12 cellular contexts compared by ENCODE assay signal in the genomic region with DNA sequence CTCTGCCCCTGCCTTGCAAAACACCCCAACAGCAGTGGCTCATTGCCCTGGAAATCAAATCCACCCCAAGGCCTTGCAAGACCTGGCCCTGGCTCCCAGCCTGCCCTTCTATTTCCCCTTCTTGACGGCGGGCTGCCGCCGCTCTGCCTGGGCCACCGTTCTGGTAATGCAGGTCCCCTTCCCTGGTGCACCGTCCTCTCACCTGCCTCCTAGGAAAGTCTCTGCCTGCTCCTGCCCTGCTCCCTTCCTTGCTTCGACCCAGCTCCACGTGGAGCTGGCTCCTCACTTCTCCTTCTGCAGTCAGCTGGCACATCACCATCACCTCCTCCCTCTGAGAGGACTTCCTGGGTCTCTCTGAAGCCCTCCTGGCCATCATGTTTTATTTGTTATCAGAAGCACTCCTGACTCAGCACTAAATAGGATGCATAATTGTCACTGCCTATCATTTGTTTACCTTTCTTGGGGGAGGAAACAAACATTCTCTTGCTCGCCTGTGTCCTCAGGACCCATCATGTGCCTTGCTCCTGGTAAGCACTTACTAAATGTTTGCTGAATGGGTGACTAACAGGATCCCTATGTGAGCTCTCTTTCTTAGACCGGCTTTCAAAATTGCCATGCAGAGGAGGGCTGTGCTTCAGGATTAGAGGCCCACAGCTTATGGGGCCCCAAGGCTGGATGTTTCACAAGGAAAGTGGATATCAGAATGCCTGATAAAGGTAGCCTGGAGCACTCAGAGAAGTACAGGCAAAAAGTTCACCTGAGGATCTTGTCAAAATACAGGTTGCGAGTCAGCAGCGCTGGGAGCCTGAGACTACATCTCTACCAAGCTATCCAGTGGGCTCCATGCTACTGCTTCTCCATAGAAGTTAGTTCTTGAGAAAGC. TPM values are rescaled to one million over a fixed set of nuclear protein-coding genes. Genes with fewer than 3 reads are reported as not detected.
DNase-seq lines count a peak whose midpoint lies in the region; ATAC-seq and TF ChIP-seq lines count a peak whose summit lies in the region.
"Had no signal": no experiment of that assay in that cellular context is flagged by ENCODE, and none has a peak within 500 bp of the region (broad histone marks: within the 10 kb centered on the region; RNA-seq: fewer than 3 reads in every experiment).

No MANE protein-coding gene starts in this region.

- peak overlapping the region; percentile 5; the same call in 1 of the 2 replicates for H3K18ac ChIP-seq in IMR-90 (ENCODE audit: low read depth, low read length)

- H3K4me1 ChIP-seq in IMR-90 (ENCODE audit: control insufficient read depth, insufficient read depth, low read length) (peaks cover 13% of the 10 kb centered on the region), lower lobe of right lung (peaks cover 12% of the 10 kb centered on the region)

- H4K5ac ChIP-seq in IMR-90 (ENCODE audit: low read depth, low read length), result peak overlapping the region; percentile 24; the same call in 1 of the 2 replicates

- H3K4me3 ChIP-seq in IMR-90 (ENCODE audit: insufficient read depth, low read depth, low read length) (no peak overlapping the region), brain microvascular endothelial cell (ENCODE audit: low read depth, low read length) (no peak overlapping the region), lower lobe of right lung (no peak overlapping the region)

- TF ChIP-seq RAD21 in IMR-90 (IDR thresholded peaks at IDR 0.05; ENCODE audit: low read length), result no peak

- peak overlapping the region; percentile 76 for H2AK9ac ChIP-seq in IMR-90 (replicated peaks; ENCODE audit: low read depth, low read length, poor library complexity)

- no peaks in the 10 kb centered on the region for H3K79me1 ChIP-seq in IMR-90 (ENCODE audit: low read depth in 1 of 2, low read length in 2 of 2)

- POLR2A ChIA-PET in IMR-90 (lab: Charles Lee; ENCODE audit: unreplicated experiment), result no interaction called here

- CTCF ChIA-PET in IMR-90 (lab: Yijun Ruan, JAX), result interaction anchor here (0.6 to 1.9 kb wide), 4 partner anchors 11 to 354 kb away, joined by 3 to 9 read pairs (median 4); no protein-coding TSS in a partner anchor

- peak overlapping the region; percentile 76 for H3K4ac ChIP-seq in IMR-90 (ENCODE audit: low read depth, low read length)

- peak; percentile 81 for ATAC-seq in IMR-90 (ENCODE audit: low read depth)
- peak; percentile 50 to 80 for ATAC-seq in lower lobe of right lung
- no peak for ATAC-seq in HG03039 (IDR thresholded peaks at IDR 0.05; ENCODE audit: unreplicated experiment)
- ATAC-seq: activated CD8-positive, alpha-beta T cell treated with anti-CD3 and anti-CD28 coated beads for 36 hours had no signal

- no peak for TF ChIP-seq POLR2A in IMR-90 (IDR thresholded peaks at IDR 0.05; ENCODE audit: low read depth, low read length)

- H3K9me1 ChIP-seq in IMR-90 (ENCODE audit: insufficient read depth, low read length), result no peaks in the 10 kb centered on the region; the same call in 1 of the 2 replicates

- DNase-seq in DMS153 (lab: John Stamatoyannopoulos, UW) (peak; percentile 18), IMR-90 (peak; percentile 88), brain microvascular endothelial cell (peak; percentile 55), lower lobe of right lung (peak; percentile 49), UCSD-AML1 (lab: John Stamatoyannopoulos, UW; ENCODE audit: unreplicated experiment) (no peak), T-helper 1 cell (no peak), cerebellar cortex (ENCODE audit: low spot score) (no peak)
- DNase-seq: activated CD8-positive, alpha-beta T cell treated with anti-CD3 and anti-CD28 coated beads for 36 hours; cerebellar nuclear complex had no signal

- peak overlapping the region; percentile 46 for H2BK20ac ChIP-seq in IMR-90 (ENCODE audit: low read depth, low read length)

- H2BK120ac ChIP-seq in IMR-90 (ENCODE audit: low read depth, low read length), result peak overlapping the region; percentile 58

- H4K20me1 ChIP-seq in IMR-90 (ENCODE audit: insufficient read depth, low read length), result no peaks in the 10 kb centered on the region

- WGBS in IMR-90 (ENCODE audit: extremely low coverage in 2 of 2, insufficient read length in 1 of 2), 2 experiments, result 59% methylated on average over 7 of the region's 12 CpGs; no CpG with 5 or more reads in 1 of the 2 experiments

- no peaks in the 10 kb centered on the region for H3K36me3 ChIP-seq in IMR-90 (ENCODE audit: control insufficient read depth, insufficient read depth, low read length)
- no peaks in the 10 kb centered on the region for H3K36me3 ChIP-seq in brain microvascular endothelial cell (replicated peaks)
- H3K36me3 ChIP-seq in lower lobe of right lung, result no peaks in the 10 kb centered on the region

- H2BK5ac ChIP-seq in IMR-90 (ENCODE audit: low read depth, low read length, poor library complexity, severe bottlenecking), result peak overlapping the region; percentile 65

- dilution Hi-C loops in IMR-90 (cut with HindIII; ENCODE audit: low sequenced_read_pairs, unreplicated experiment), result no loop called here

- H3K14ac ChIP-seq in IMR-90 (replicated peaks; ENCODE audit: low read depth, low read length), result peak overlapping the region; percentile 23

- no peak overlapping the region for H3K9ac ChIP-seq in IMR-90 (ENCODE audit: low read depth, low read length)

- H3K27me3 ChIP-seq in IMR-90 (ENCODE audit: control insufficient read depth, insufficient read depth, low read length) (no peaks in the 10 kb centered on the region), brain microvascular endothelial cell (replicated peaks) (no peaks in the 10 kb centered on the region), lower lobe of right lung (ENCODE audit: low read depth) (no peaks in the 10 kb centered on the region)

- peak overlapping the region in 1 of 2 experiments; percentile 61; a peak in 1 of 4 replicates for H4K8ac ChIP-seq in IMR-90 (ENCODE audit: low read depth in 2 of 2, low read length in 2 of 2)

- H2AFZ ChIP-seq in IMR-90 (replicated peaks; ENCODE audit: low read length, poor library complexity), result peak overlapping the region; percentile 58

- BruUV-seq in IMR-90 (replicated peaks; lab: Mats Ljungman, UMichigan), result no TSS peak

- TF ChIP-seq CTCF in IMR-90 (conservative IDR thresholded peaks at IDR 0.05; ENCODE audit: low read depth, low read length) (no peak), brain microvascular endothelial cell (IDR thresholded peaks at IDR 0.05; ENCODE audit: low read depth, low read length, missing control alignments) (no peak), lower lobe of right lung (IDR thresholded peaks at IDR 0.05) (no peak)

- in situ Hi-C loops in IMR-90 (cut with MboI; ENCODE audit: low sequenced_read_pairs) (loop anchor here (5.0 to 10.0 kb wide), 3 partner anchors 345 to 675 kb away; a partner anchor contains a TSS), brain microvascular endothelial cell (cut with HindIII; ENCODE audit: low pct_ligation_motif_present, low sequenced_read_pairs) (no loop called here)

- H2AK5ac ChIP-seq in IMR-90 (ENCODE audit: low read depth, low read length), result peak overlapping the region; percentile 79

- H3K56ac ChIP-seq in IMR-90 (ENCODE audit: extremely low read depth, insufficient read depth, low read length), result no peak overlapping the region

- no peaks in the 10 kb centered on the region for H3K9me3 ChIP-seq in IMR-90 (ENCODE audit: control insufficient read depth, insufficient read depth, low read length)
- no peaks in the 10 kb centered on the region for H3K9me3 ChIP-seq in lower lobe of right lung

- H4K91ac ChIP-seq in IMR-90 (ENCODE audit: insufficient read depth, low read depth, low read length), result peak overlapping the region; percentile 47

- intact Hi-C loops in IMR-90 (cut with micrococcal nuclease), result loop anchor here (10.0 kb wide), 2 partner anchors 195 to 255 kb away; no protein-coding TSS in a partner anchor
- intact Hi-C loops in lower lobe of right lung (cut with DNase I), result loop anchor here (5.0 kb wide), 1 partner anchor 352 kb away; a partner anchor contains a TSS

- peak overlapping the region; percentile 10; the same call in 1 of the 2 replicates for H3K23ac ChIP-seq in IMR-90 (ENCODE audit: low read depth, low read length)

- peak overlapping the region; percentile 2; the same call in 1 of the 3 replicates for H2BK15ac ChIP-seq in IMR-90 (ENCODE audit: low read depth, low read length)

- no peak overlapping the region for H3K4me2 ChIP-seq in IMR-90 (ENCODE audit: low read depth, low read length)

- H3K27ac ChIP-seq in IMR-90 (ENCODE audit: insufficient read depth, low read length), result peak overlapping the region; percentile 27; the same call in 1 of the 2 replicates
- no peak overlapping the region for H3K27ac ChIP-seq in brain microvascular endothelial cell
- H3K27ac ChIP-seq in lower lobe of right lung, result no peak overlapping the region

TF ChIP-seq in IMR-90, 13 proteins besides CTCF, POLR2A, EP300 and RAD21 (continues in another document):
- TF ChIP-seq MXI1 (IDR thresholded peaks at IDR 0.05; ENCODE audit: borderline replicate concordance, low read depth, low read length), result no peak
- TF ChIP-seq CEBPB (IDR thresholded peaks at IDR 0.05; ENCODE audit: low read depth, low read length), result no peak
- TF ChIP-seq MAZ (IDR thresholded peaks at IDR 0.05; ENCODE audit: borderline replicate concordance, low read depth, low read length), result no peak
- TF ChIP-seq, protein P1, sequence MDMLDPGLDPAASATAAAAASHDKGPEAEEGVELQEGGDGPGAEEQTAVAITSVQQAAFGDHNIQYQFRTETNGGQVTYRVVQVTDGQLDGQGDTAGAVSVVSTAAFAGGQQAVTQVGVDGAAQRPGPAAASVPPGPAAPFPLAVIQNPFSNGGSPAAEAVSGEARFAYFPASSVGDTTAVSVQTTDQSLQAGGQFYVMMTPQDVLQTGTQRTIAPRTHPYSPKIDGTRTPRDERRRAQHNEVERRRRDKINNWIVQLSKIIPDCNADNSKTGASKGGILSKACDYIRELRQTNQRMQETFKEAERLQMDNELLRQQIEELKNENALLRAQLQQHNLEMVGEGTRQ (IDR thresholded peaks at IDR 0.05; ENCODE audit: low read depth, low read length), result peak; percentile 47
- TF ChIP-seq SMC3 (IDR thresholded peaks at IDR 0.05; ENCODE audit: low read depth, low read length), result peak; percentile 13; the same call in 1 of the 2 replicates
- TF ChIP-seq, protein P2, sequence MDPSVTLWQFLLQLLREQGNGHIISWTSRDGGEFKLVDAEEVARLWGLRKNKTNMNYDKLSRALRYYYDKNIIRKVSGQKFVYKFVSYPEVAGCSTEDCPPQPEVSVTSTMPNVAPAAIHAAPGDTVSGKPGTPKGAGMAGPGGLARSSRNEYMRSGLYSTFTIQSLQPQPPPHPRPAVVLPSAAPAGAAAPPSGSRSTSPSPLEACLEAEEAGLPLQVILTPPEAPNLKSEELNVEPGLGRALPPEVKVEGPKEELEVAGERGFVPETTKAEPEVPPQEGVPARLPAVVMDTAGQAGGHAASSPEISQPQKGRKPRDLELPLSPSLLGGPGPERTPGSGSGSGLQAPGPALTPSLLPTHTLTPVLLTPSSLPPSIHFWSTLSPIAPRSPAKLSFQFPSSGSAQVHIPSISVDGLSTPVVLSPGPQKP (IDR thresholded peaks at IDR 0.05; ENCODE audit: borderline replicate concordance, low read depth, low read length), result no peak

RNA-seq across cellular contexts. Expression of a gene that starts 19.6 kb away (rescaled TPM):
- not detected in 2 replicates for total RNA-seq in IMR-90 (2012; rRNA removed)
- polyA plus RNA-seq in IMR-90 (2012; rRNA removed), result not detected in 2 replicates
- polyA plus RNA-seq in IMR-90 (2012; cell fraction: cytosol; rRNA removed), result not detected in 2 replicates
- polyA plus RNA-seq in IMR-90 (2012; cell fraction: nucleus; rRNA removed; ENCODE audit: low replicate concordance), result not detected in 2 replicates
- total RNA-seq in lower lobe of right lung, result not detected
- total RNA-seq: activated CD8-positive, alpha-beta T cell treated with anti-CD3 and anti-CD28 coated beads for 36 hours; osteocyte; RPMI7951 had no signal

Comparison
In these comparisons a context has a peak if more than half of its experiments do, and no peak if none do; other contexts are left out.
1. DNase-seq: peak in DMS153 (single experiment), IMR-90 (single experiment), brain microvascular endothelial cell (single experiment) and lower lobe of right lung (single experiment); none in UCSD-AML1 (single experiment), T-helper 1 cell (0 of 5) and cerebellar cortex (single experiment).